ENCODE assay signal across 27 cellular contexts in genomic region chr6:165872811-165873210, GRCh38.
DNase-seq lines count a peak whose midpoint lies in the region; ATAC-seq, FAIRE-seq and TF ChIP-seq lines count a peak whose summit lies in the region.
"Had no signal": no experiment of that assay in that cellular context is flagged by ENCODE, and none has a peak within 500 bp of the region (broad histone marks: within the 10 kb centered on the region; RNA-seq: fewer than 3 reads in every experiment).

No MANE protein-coding gene starts in this region.

- no peak overlapping the region for H3K4me3 ChIP-seq in right atrium auricular region
- H3K4me3 ChIP-seq in H1 (ENCODE audit: extremely low read depth in 1 of 4, insufficient read depth in 2 of 4, low read depth in 3 of 4, low read length in 4 of 4), result no peak overlapping the region
- H3K4me3 ChIP-seq in neural progenitor cell, result no peak overlapping the region
- H3K4me3 ChIP-seq in sigmoid colon, result no peak overlapping the region
- H3K4me3 ChIP-seq: A549; BLaER1 treated with 17β-estradiol and CSF1 and Interleukin-3, amounts not matched to agents 10 nM and 100 nM; GM12878 had no signal

- CTCF ChIA-PET in H1 (lab: Charles Lee; ENCODE audit: partially characterized antibody), result interaction anchor here (1.2 to 3.2 kb wide), 4 partner anchors 11 to 102 kb away, joined by 3 to 19 read pairs (median 4); no protein-coding TSS in a partner anchor

- intact Hi-C loops in Right ventricle myocardium inferior (cut with DNase I), result no loop called here
- intact Hi-C loops in sigmoid colon (cut with DNase I), result no loop called here

- H4K20me1 ChIP-seq in H1 (replicated peaks in 1 of 2; ENCODE audit: control insufficient read depth in 1 of 2, insufficient read depth in 2 of 2, low read length in 2 of 2) (no peaks in the 10 kb centered on the region), neural progenitor cell (ENCODE audit: low read depth) (no peaks in the 10 kb centered on the region)
- H4K20me1 ChIP-seq: BLaER1 treated with 17β-estradiol and CSF1 and Interleukin-3, amounts not matched to agents 10 nM and 100 nM had no signal

- no peak for TF ChIP-seq EP300 in H1 (IDR thresholded peaks at IDR 0.05; ENCODE audit: borderline replicate concordance in 1 of 2, low read depth in 2 of 2, low read length in 2 of 2)
- no peak for TF ChIP-seq EP300 in sigmoid colon (IDR thresholded peaks at IDR 0.05)

- no peak overlapping the region for H4K8ac ChIP-seq in H1 (ENCODE audit: extremely low read depth, insufficient read depth, low read length)

- H4K91ac ChIP-seq in H1 (replicated peaks; ENCODE audit: insufficient read length, low read length), result no peak overlapping the region

- H3K79me1 ChIP-seq in H1 (ENCODE audit: low read depth, low read length), result no peaks in the 10 kb centered on the region

- H3K4me1 ChIP-seq in right atrium auricular region (no peaks in the 10 kb centered on the region), H1 (replicated peaks in 1 of 4; ENCODE audit: control insufficient read depth in 3 of 4, insufficient read depth in 4 of 4, low read length in 3 of 4) (no peaks in the 10 kb centered on the region), neural progenitor cell (peaks cover 4% of the 10 kb centered on the region), sigmoid colon (peaks cover 0 to 37% (median 25%) of the 10 kb centered on the region in 4 donors)
- H3K4me1 ChIP-seq: A549; BLaER1 treated with 17β-estradiol and CSF1 and Interleukin-3, amounts not matched to agents 10 nM and 100 nM; Caco-2 had no signal

- H3K27ac ChIP-seq in right atrium auricular region (no peak overlapping the region), H1 (ENCODE audit: low read depth, low read length) (no peak overlapping the region), neural progenitor cell (no peak overlapping the region), sigmoid colon (peak overlapping the region in 1 of 4 donors; percentile 8)
- H3K27ac ChIP-seq: 22Rv1; A549; BLaER1 treated with 17β-estradiol and CSF1 and Interleukin-3, amounts not matched to agents 10 nM and 100 nM; C4-2B had no signal

- H3K27me3 Mint-ChIP-seq in neural progenitor cell (ENCODE audit: insufficient read depth, low read depth), result no peaks in the 10 kb centered on the region

- no peaks in the 10 kb centered on the region for H3F3A ChIP-seq in neural progenitor cell (ENCODE audit: low read depth)

- no peak overlapping the region for H3K9ac ChIP-seq in H1 (replicated peaks in 1 of 4; ENCODE audit: extremely low read depth in 1 of 4, low read depth in 3 of 4, low read length in 3 of 4)
- H3K9ac ChIP-seq in neural progenitor cell, result no peak overlapping the region
- H3K9ac ChIP-seq: BLaER1 treated with 17β-estradiol and CSF1 and Interleukin-3, amounts not matched to agents 10 nM and 100 nM had no signal

- no peaks in the 10 kb centered on the region for H3K23me2 ChIP-seq in H1 (ENCODE audit: low read depth, low read length)

- no peaks in the 10 kb centered on the region for H3K27me3 ChIP-seq in right atrium auricular region
- no peaks in the 10 kb centered on the region; a peak in 1 of 7 replicates for H3K27me3 ChIP-seq in H1 (replicated peaks in 1 of 4; ENCODE audit: control insufficient read depth in 3 of 4, extremely low read depth in 1 of 4, insufficient read depth in 3 of 4, low read length in 3 of 4)
- H3K27me3 ChIP-seq in neural progenitor cell, result no peaks in the 10 kb centered on the region
- H3K27me3 ChIP-seq in sigmoid colon, result no peaks in the 10 kb centered on the region
- H3K27me3 ChIP-seq: BLaER1 treated with 17β-estradiol and CSF1 and Interleukin-3, amounts not matched to agents 10 nM and 100 nM had no signal

- no peak for TF ChIP-seq RAD21 in H1 (IDR thresholded peaks at IDR 0.05 in 1 of 2, conservative IDR thresholded peaks at IDR 0.05 in 1 of 2; ENCODE audit: low read depth in 2 of 2, low read length in 2 of 2)

- FAIRE-seq in H1 (lab: Jason Lieb, UNC), result no peak
- FAIRE-seq: A549, GM12878, GM12892, GM18507, GM19239 had no signal

- no peak overlapping the region for H3K56ac ChIP-seq in H1 (replicated peaks; ENCODE audit: insufficient read length, low read depth, low read length)

- H3K4me3 Mint-ChIP-seq in neural progenitor cell, result no peak overlapping the region
- H3K4me3 Mint-ChIP-seq: B cell; CD4-positive, alpha-beta T cell; CD8-positive, alpha-beta T cell had no signal

- H3K23ac ChIP-seq in H1 (ENCODE audit: insufficient read length), result no peak overlapping the region

- H2BK120ac ChIP-seq in H1 (replicated peaks; ENCODE audit: low read depth, low read length), result no peak overlapping the region

- peaks cover 0 to 32% of the 10 kb centered on the region in 2 donors for H3K9me3 ChIP-seq in right atrium auricular region
- H3K9me3 ChIP-seq in H1 (ENCODE audit: insufficient read depth in 2 of 2, low read depth in 1 of 2, low read length in 1 of 2), result peaks cover 0 to 3% of the 10 kb centered on the region in 2 experiments; a peak in 1 of 4 replicates
- H3K9me3 ChIP-seq in neural progenitor cell (ENCODE audit: low read depth), result peaks cover 8% of the 10 kb centered on the region
- peaks cover 0 to 3% (median 0%) of the 10 kb centered on the region in 4 donors for H3K9me3 ChIP-seq in sigmoid colon
- H3K9me3 ChIP-seq: Caco-2 had no signal

- H2BK12ac ChIP-seq in H1 (ENCODE audit: low read depth, low read length), result no peak overlapping the region

- TF ChIP-seq POLR2A in H1 (IDR thresholded peaks at IDR 0.05; ENCODE audit: control extremely low read depth in 1 of 2, low read depth in 2 of 2, low read length in 2 of 2), result no peak
- TF ChIP-seq POLR2A in sigmoid colon (IDR thresholded peaks at IDR 0.05), result no peak

- no peak overlapping the region for H3K4ac ChIP-seq in H1 (replicated peaks; ENCODE audit: insufficient read length, low read depth, low read length)

- no peak overlapping the region for H3K27ac Mint-ChIP-seq in neural progenitor cell
- H3K27ac Mint-ChIP-seq: B cell; CD4-positive, alpha-beta T cell; CD8-positive, alpha-beta T cell had no signal

- ATAC-seq in Right ventricle myocardium inferior (no peak), GM18867 (IDR thresholded peaks at IDR 0.05; ENCODE audit: unreplicated experiment) (no peak)
- ATAC-seq: CD8-positive, alpha-beta T cell; GM12878 had no signal

- H3K4me2 ChIP-seq in H1 (ENCODE audit: insufficient read depth in 1 of 2, low read depth in 2 of 2, low read length in 2 of 2) (no peak overlapping the region), neural progenitor cell (no peak overlapping the region)
- H3K4me2 ChIP-seq: A549; BLaER1 treated with 17β-estradiol and CSF1 and Interleukin-3, amounts not matched to agents 10 nM and 100 nM had no signal

- H3K36me3 ChIP-seq in right atrium auricular region (no peaks in the 10 kb centered on the region), H1 (ENCODE audit: control insufficient read depth in 2 of 4, insufficient read depth in 4 of 4, low read length in 3 of 4) (no peaks in the 10 kb centered on the region), neural progenitor cell (no peaks in the 10 kb centered on the region), sigmoid colon (no peaks in the 10 kb centered on the region)
- H3K36me3 ChIP-seq: BLaER1 treated with 17β-estradiol and CSF1 and Interleukin-3, amounts not matched to agents 10 nM and 100 nM had no signal

- no peaks in the 10 kb centered on the region for H3K79me2 ChIP-seq in H1 (ENCODE audit: control insufficient read depth in 1 of 2, insufficient read depth in 2 of 2, low read length in 2 of 2)
- no peaks in the 10 kb centered on the region for H3K79me2 ChIP-seq in neural progenitor cell (ENCODE audit: low read depth)

- DNase-seq in right atrium auricular region (ENCODE audit: low spot score) (peak; percentile 43), Right ventricle myocardium inferior (ENCODE audit: missing footprints) (no peak), H1 (ENCODE audit: low read depth in 1 of 2, low spot score in 2 of 2) (no peak), neural progenitor cell (ENCODE audit: low spot score) (no peak), sigmoid colon (no peak), SW 1271 (lab: John Stamatoyannopoulos, UW) (no peak)
- DNase-seq: AML-193; Caco-2; CD4-positive, alpha-beta T cell; CD8-positive, alpha-beta T cell; DMS 273 treated with DMSO at 0.1 percent for 48 hours; DMS153; DMS53; DMS79; DND-41; EL; GDM1 had no signal

- H3K9me3 Mint-ChIP-seq in neural progenitor cell, result peaks cover 15% of the 10 kb centered on the region

- TF ChIP-seq CTCF in right atrium auricular region (IDR thresholded peaks at IDR 0.05) (no peak), H1 (IDR thresholded peaks at IDR 0.05; ENCODE audit: control extremely low read depth in 1 of 3, insufficient read depth in 1 of 3, low read depth in 1 of 3, low read length in 3 of 3) (no peak), neural progenitor cell (IDR thresholded peaks at IDR 0.05) (no peak), sigmoid colon (IDR thresholded peaks at IDR 0.05) (no peak)

- H2BK15ac ChIP-seq in H1 (ENCODE audit: low read length), result no peak overlapping the region

- WGBS in H1 (ENCODE audit: extremely low coverage in 1 of 2, insufficient coverage in 1 of 2, insufficient read length in 1 of 2, insufficient replicate concordance in 2 of 2, low coverage in 1 of 2, low lambda C conversion rate in 2 of 2, missing lambda C conversion rate in 1 of 2), 2 experiments, result 93% methylated on average over 5 of the region's 5 CpGs; no CpG with 5 or more reads in 1 of the 2 experiments
- 74 to 85% methylated on average over 5 of the region's 5 CpGs for WGBS in sigmoid colon, 2 donors

- no peak overlapping the region for H2AK5ac ChIP-seq in H1 (ENCODE audit: low read depth, low read length)

- H3K4me1 Mint-ChIP-seq in neural progenitor cell, result peaks cover 6% of the 10 kb centered on the region
- H3K4me1 Mint-ChIP-seq: B cell had no signal

- no peak overlapping the region for H3K14ac ChIP-seq in H1 (ENCODE audit: insufficient read length)

- POLR2A ChIA-PET in H1 (lab: Charles Lee; ENCODE audit: partially characterized antibody), result no interaction called here

- H4K5ac ChIP-seq in H1 (ENCODE audit: insufficient read length, low read depth, low read length), result no peak overlapping the region

- H2BK20ac ChIP-seq in H1 (ENCODE audit: low read length), result no peak overlapping the region

- H2AFZ ChIP-seq in H1 (ENCODE audit: low read length) (0 out of 2 replicates have a peak overlapping the region, but pooled peaks have one; percentile 40), neural progenitor cell (replicated peaks) (peak overlapping the region; percentile 54)

- no peaks in the 10 kb centered on the region for H3K36me3 Mint-ChIP-seq in neural progenitor cell
- H3K36me3 Mint-ChIP-seq: CD8-positive, alpha-beta T cell had no signal

- no peak overlapping the region for H3K18ac ChIP-seq in H1 (ENCODE audit: extremely low read depth, low read length)

- no peak overlapping the region for H2BK5ac ChIP-seq in H1 (ENCODE audit: low read depth, low read length)
